ENCODE assay signal across 23 cellular contexts in the genomic region with DNA sequence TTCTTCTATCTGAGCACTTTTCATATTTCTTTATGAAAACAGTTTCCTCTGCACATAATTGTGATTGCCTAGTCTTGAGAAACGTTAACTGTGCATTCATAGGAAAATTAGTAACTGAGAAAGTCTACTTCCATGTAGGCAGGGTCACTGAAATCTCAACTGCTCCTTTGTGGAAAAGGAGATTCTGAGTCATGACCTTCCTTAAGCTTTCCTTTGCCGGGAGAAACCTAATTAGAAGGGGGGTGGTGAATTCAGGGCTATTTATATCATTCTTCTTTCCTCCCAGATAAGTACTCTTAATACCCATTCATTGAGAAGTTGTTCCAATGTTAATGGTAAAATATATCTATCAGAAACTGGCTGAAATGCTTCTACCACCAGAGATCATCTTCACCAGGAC.
DNase-seq lines count a peak whose midpoint lies in the region; ATAC-seq and TF ChIP-seq lines count a peak whose summit lies in the region.
"Had no signal": no experiment of that assay in that cellular context is flagged by ENCODE, and none has a peak within 500 bp of the region (broad histone marks: within the 10 kb centered on the region; RNA-seq: fewer than 3 reads in every experiment).

No MANE protein-coding gene starts in this region.

- no peak for TF ChIP-seq POLR2A in suprapubic skin (IDR thresholded peaks at IDR 0.05)

- no peak overlapping the region for H3K27ac ChIP-seq in suprapubic skin
- H3K27ac ChIP-seq: 22Rv1, body of pancreas had no signal

- H3K4me3 ChIP-seq in astrocyte of the spinal cord (ENCODE audit: low read depth, low read length) (no peak overlapping the region), suprapubic skin (no peak overlapping the region)
- H3K4me3 ChIP-seq: body of pancreas had no signal

- TF ChIP-seq CTCF in astrocyte of the spinal cord (IDR thresholded peaks at IDR 0.05; ENCODE audit: low read depth, low read length) = no peak
- no peak for TF ChIP-seq CTCF in neural crest cell (conservative IDR thresholded peaks at IDR 0.05)
- no peak for TF ChIP-seq CTCF in suprapubic skin (IDR thresholded peaks at IDR 0.05)

- DNase-seq in A172 (ENCODE audit: low spot score) (peak; percentile 57), HT1080 (ENCODE audit: low read depth) (peak; percentile 53), astrocyte of the spinal cord (ENCODE audit: low read depth, low spot score) (peak; percentile 19), neural crest cell (ENCODE audit: low read depth, low spot score) (no peak), DMS 273 treated with DMSO at 0.1 percent for 48 hours (lab: John Stamatoyannopoulos, UW) (no peak), suprapubic skin (ENCODE audit: low spot score in 2 of 2) (no peak), NCI-H2107 treated with DMSO at 0.1 percent for 48 hours (lab: John Stamatoyannopoulos, UW; ENCODE audit: unreplicated experiment) (no peak)
- DNase-seq: activated CD4-positive, alpha-beta T cell treated with anti-CD3 and anti-CD28 coated beads for 4 hours; activated effector memory CD4-positive, alpha-beta T cell treated with anti-CD3 and anti-CD28 coated beads, Interleukin-2, amount 50 U/mL, for 16 hours; activated naive CD8-positive, alpha-beta T cell treated with anti-CD3 and anti-CD28 coated beads, Interleukin-2, amount 10 ng/mL, durations not matched to agents 7 days and 5 days; activated T-cell treated with anti-CD3 and anti-CD28 coated beads, Interleukin-2, amount 50 U/mL, for 1 hour; AML-193; body of pancreas; CD4-positive, alpha-beta T cell; kidney; NCI-H1694 treated with DMSO at 0.1 percent for 48 hours; NCI-H524; right cardiac atrium; stimulated activated CD4-positive, alpha-beta T cell treated with anti-CD3 and anti-CD28 coated beads, Interleukin-12 subunit alpha, Interleukin-12 subunit beta, amount 100 ng/mL, for 4 hours; stimulated activated CD4-positive, alpha-beta T cell treated with anti-CD3 and anti-CD28 coated beads, Interleukin-4, amount 100 ng/mL, for 1 hour had no signal

- 51% methylated on average over 2 of the region's 2 CpGs for WGBS in suprapubic skin

- no peaks in the 10 kb centered on the region for H3K27me3 ChIP-seq in suprapubic skin
- H3K27me3 ChIP-seq: body of pancreas had no signal

- no peak for TF ChIP-seq EP300 in suprapubic skin (IDR thresholded peaks at IDR 0.05)

- no peaks in the 10 kb centered on the region for H3K27me3 Mint-ChIP-seq in neural crest cell (ENCODE audit: low read depth)
- H3K27me3 Mint-ChIP-seq: activated naive CD8-positive, alpha-beta T cell treated with anti-CD3 and anti-CD28 coated beads, Interleukin-2, amount 10 ng/mL, durations not matched to agents 7 days and 5 days; CD4-positive, alpha-beta T cell had no signal

- peaks cover 9% of the 10 kb centered on the region for H3K4me1 Mint-ChIP-seq in neural crest cell
- H3K4me1 Mint-ChIP-seq: activated naive CD8-positive, alpha-beta T cell treated with anti-CD3 and anti-CD28 coated beads, Interleukin-2, amount 10 ng/mL, durations not matched to agents 7 days and 5 days had no signal

- H3K4me3 Mint-ChIP-seq in neural crest cell = no peak overlapping the region
- H3K4me3 Mint-ChIP-seq: activated naive CD8-positive, alpha-beta T cell treated with anti-CD3 and anti-CD28 coated beads, Interleukin-2, amount 10 ng/mL, durations not matched to agents 7 days and 5 days; CD4-positive, alpha-beta T cell had no signal

- H3K9me3 ChIP-seq in suprapubic skin = no peaks in the 10 kb centered on the region
- H3K9me3 ChIP-seq: body of pancreas had no signal

- in situ Hi-C loops in astrocyte of the spinal cord (cut with HindIII; ENCODE audit: low sequenced_read_pairs) = no loop called here

- H3K36me3 ChIP-seq in suprapubic skin = no peaks in the 10 kb centered on the region

- H3K36me3 Mint-ChIP-seq in neural crest cell (ENCODE audit: low read depth) = no peaks in the 10 kb centered on the region
- H3K36me3 Mint-ChIP-seq: activated naive CD8-positive, alpha-beta T cell treated with anti-CD3 and anti-CD28 coated beads, Interleukin-2, amount 10 ng/mL, durations not matched to agents 7 days and 5 days had no signal

- no peaks in the 10 kb centered on the region for H3K4me1 ChIP-seq in suprapubic skin
- H3K4me1 ChIP-seq: body of pancreas had no signal

- peak overlapping the region; percentile 32 for H3K27ac Mint-ChIP-seq in neural crest cell (ENCODE audit: unreplicated experiment)
- H3K27ac Mint-ChIP-seq: activated naive CD8-positive, alpha-beta T cell treated with anti-CD3 and anti-CD28 coated beads, Interleukin-2, amount 10 ng/mL, durations not matched to agents 7 days and 5 days; CD4-positive, alpha-beta T cell had no signal

- no peak for ATAC-seq in GM18870 (IDR thresholded peaks at IDR 0.05; ENCODE audit: unreplicated experiment)
- ATAC-seq: body of pancreas, right cardiac atrium, Right ventricle myocardium inferior had no signal

- H3K9me3 Mint-ChIP-seq in neural crest cell = no peaks in the 10 kb centered on the region

Comparison
In these comparisons a context has a peak if more than half of its experiments do, and no peak if none do; other contexts are left out.
1. DNase-seq: peak in A172 (single experiment), HT1080 (single experiment) and astrocyte of the spinal cord (single experiment); none in neural crest cell (single experiment), DMS 273 treated with DMSO at 0.1 percent for 48 hours (single experiment), suprapubic skin (0 of 2) and NCI-H2107 treated with DMSO at 0.1 percent for 48 hours (single experiment).